ENCODE assay signal across 10 cellular contexts in the genomic region with DNA sequence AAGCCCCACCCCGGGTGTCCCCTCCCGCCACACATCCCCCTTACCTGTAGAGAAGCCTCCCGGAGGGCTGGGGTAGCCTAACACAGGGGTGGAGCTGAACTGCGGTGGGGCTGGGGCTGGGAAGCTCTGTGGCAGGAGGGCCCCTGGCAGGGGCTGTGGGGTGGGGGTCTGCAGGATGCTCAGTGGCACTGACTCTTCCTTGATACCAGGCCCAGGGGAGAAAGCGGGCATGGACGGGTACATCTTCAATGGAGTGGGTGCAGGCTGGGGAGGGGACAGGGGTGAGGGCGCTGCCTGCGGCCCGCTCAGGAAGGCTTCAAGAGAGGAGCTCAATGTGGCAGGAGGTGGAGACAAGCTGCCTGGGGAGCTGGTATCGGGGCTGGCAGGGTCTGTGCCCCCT. TPM values are rescaled to one million over a fixed set of nuclear protein-coding genes. Genes with fewer than 3 reads are reported as not detected.
A peak's percentile ranks its signal among the peaks of the same experiment; 100 is the strongest.
DNase-seq lines count a peak whose midpoint lies in the region; ATAC-seq and TF ChIP-seq lines count a peak whose summit lies in the region.
"Had no signal": no experiment of that assay in that cellular context is flagged by ENCODE, and none has a peak within 500 bp of the region (broad histone marks: within the 10 kb centered on the region; RNA-seq: fewer than 3 reads in every experiment).

No MANE protein-coding gene starts in this region.

- no peaks in the 10 kb centered on the region for H3K27me3 ChIP-seq in endocrine pancreas (ENCODE audit: control insufficient read depth, insufficient read depth, low read length)
- no peaks in the 10 kb centered on the region for H3K27me3 ChIP-seq in suprapubic skin
- no peaks in the 10 kb centered on the region for H3K27me3 ChIP-seq in stomach
- H3K27me3 ChIP-seq: right atrium auricular region, upper lobe of left lung had no signal

- CTCF ChIA-PET in activated naive CD4-positive, alpha-beta T cell treated with anti-CD3 and anti-CD28 coated beads for 36 hours (lab: Charles Lee): interaction anchor here (0.7 to 3.2 kb wide), 7 partner anchors 8 to 42 kb away, joined by 3 to 18 read pairs (median 8); no protein-coding TSS in a partner anchor

- no peaks in the 10 kb centered on the region for H3K27me3 Mint-ChIP-seq in activated naive CD4-positive, alpha-beta T cell treated with anti-CD3 and anti-CD28 coated beads for 36 hours (ENCODE audit: low read depth)

- H3K9me3 ChIP-seq in endocrine pancreas (ENCODE audit: control insufficient read depth, low read length) (no peaks in the 10 kb centered on the region), suprapubic skin (no peaks in the 10 kb centered on the region), stomach (no peaks in the 10 kb centered on the region)
- H3K9me3 ChIP-seq: right atrium auricular region, upper lobe of left lung had no signal

- peaks cover 2% of the 10 kb centered on the region for H3K36me3 ChIP-seq in endocrine pancreas (ENCODE audit: control insufficient read depth, insufficient read depth, low read length)
- peaks cover 44% of the 10 kb centered on the region for H3K36me3 ChIP-seq in suprapubic skin
- H3K36me3 ChIP-seq in stomach: peaks cover 42 to 53% (median 51%) of the 10 kb centered on the region in 4 donors

- no peak for TF ChIP-seq EP300 in suprapubic skin (IDR thresholded peaks at IDR 0.05)
- TF ChIP-seq EP300 in stomach (IDR thresholded peaks at IDR 0.05): no peak

- H3K27ac Mint-ChIP-seq in activated naive CD4-positive, alpha-beta T cell treated with anti-CD3 and anti-CD28 coated beads for 36 hours: peak overlapping the region; percentile 77

- intact Hi-C loops in activated naive CD4-positive, alpha-beta T cell treated with anti-CD3 and anti-CD28 coated beads for 36 hours (cut with micrococcal nuclease): loop anchor here (5.0 kb wide), 1 partner anchor 1557 kb away; a partner anchor contains a TSS
- intact Hi-C loops in stomach (cut with DNase I; ENCODE audit: low total_unique reads): no loop called here

- no peak for TF ChIP-seq POLR2A in suprapubic skin (IDR thresholded peaks at IDR 0.05)
- no peak for TF ChIP-seq POLR2A in stomach (IDR thresholded peaks at IDR 0.05)

- no peaks in the 10 kb centered on the region for H3K9me3 Mint-ChIP-seq in activated naive CD4-positive, alpha-beta T cell treated with anti-CD3 and anti-CD28 coated beads for 36 hours

- H3K4me1 ChIP-seq in endocrine pancreas (ENCODE audit: control insufficient read depth, insufficient read depth, low read length) (no peaks in the 10 kb centered on the region), suprapubic skin (peaks cover 86% of the 10 kb centered on the region), stomach (peaks cover 60 to 81% (median 75%) of the 10 kb centered on the region in 4 donors)

- TF ChIP-seq CTCF in VCaP (conservative IDR thresholded peaks at IDR 0.05): no peak
- TF ChIP-seq CTCF in suprapubic skin (IDR thresholded peaks at IDR 0.05): no peak
- no peak for TF ChIP-seq CTCF in stomach (IDR thresholded peaks at IDR 0.05)

- 88% methylated on average over 6 of the region's 10 CpGs for WGBS in suprapubic skin
- WGBS in stomach, 5 donors: 79 to 90% (median 85%) methylated on average over 8 to 10 of the region's 10 CpGs

- H3K4me1 Mint-ChIP-seq in activated naive CD4-positive, alpha-beta T cell treated with anti-CD3 and anti-CD28 coated beads for 36 hours (ENCODE audit: low read depth): peaks cover 63% of the 10 kb centered on the region

- H3K27ac ChIP-seq in VCaP (peak overlapping the region; percentile 88), suprapubic skin (no peak overlapping the region), stomach (peak overlapping the region in 2 of 5 donors; percentile 44 to 50)
- H3K27ac ChIP-seq: right atrium auricular region had no signal

- H3K4me3 ChIP-seq in endocrine pancreas (ENCODE audit: control insufficient read depth, insufficient read depth, low read length) (no peak overlapping the region), suprapubic skin (peak overlapping the region; percentile 56), stomach (peak overlapping the region in 1 of 4 donors; percentile 50)

- H3K9ac ChIP-seq in endocrine pancreas (ENCODE audit: control insufficient read depth, insufficient read depth, low read length): peak overlapping the region; percentile 52

- ATAC-seq in HG03469 (IDR thresholded peaks at IDR 0.05; ENCODE audit: unreplicated experiment): no peak

- DNase-seq in activated naive CD4-positive, alpha-beta T cell treated with anti-CD3 and anti-CD28 coated beads for 36 hours: no peak
- DNase-seq in activated naive CD4-positive, alpha-beta T cell (lab: John Stamatoyannopoulos, UW): no peak
- DNase-seq in suprapubic skin (ENCODE audit: low spot score in 2 of 2) (no peak), stomach (no peak), mesenteric fat pad (ENCODE audit: low spot score) (no peak)

- peak overlapping the region; percentile 39 for H3K4me3 Mint-ChIP-seq in activated naive CD4-positive, alpha-beta T cell treated with anti-CD3 and anti-CD28 coated beads for 36 hours

- H3K36me3 Mint-ChIP-seq in activated naive CD4-positive, alpha-beta T cell treated with anti-CD3 and anti-CD28 coated beads for 36 hours (ENCODE audit: low read depth): peaks cover 49% of the 10 kb centered on the region

RNA-seq across cellular contexts. Expression of a gene that starts 16.7 kb away (rescaled TPM):
- total RNA-seq in activated naive CD4-positive, alpha-beta T cell treated with anti-CD3 and anti-CD28 coated beads for 36 hours: 10 to 100 TPM; 79.3 to 84.9 TPM
- total RNA-seq in suprapubic skin (100 to 1,000 TPM in 2 of 4 donors, 10 to 100 TPM in 2; 78.1 to 124 (median 91.7) TPM), stomach (100 to 1,000 TPM in 3 of 5 donors, 10 to 100 TPM in 2; 18.9 to 207 (median 126) TPM), mesenteric fat pad (39.9 TPM)
- 10 to 100 TPM; 13.1 to 64.5 (median 17.2) TPM for polyA plus RNA-seq in stomach
